Comparison of ENCODE assay signal across 10 cellular contexts in the genomic region with DNA sequence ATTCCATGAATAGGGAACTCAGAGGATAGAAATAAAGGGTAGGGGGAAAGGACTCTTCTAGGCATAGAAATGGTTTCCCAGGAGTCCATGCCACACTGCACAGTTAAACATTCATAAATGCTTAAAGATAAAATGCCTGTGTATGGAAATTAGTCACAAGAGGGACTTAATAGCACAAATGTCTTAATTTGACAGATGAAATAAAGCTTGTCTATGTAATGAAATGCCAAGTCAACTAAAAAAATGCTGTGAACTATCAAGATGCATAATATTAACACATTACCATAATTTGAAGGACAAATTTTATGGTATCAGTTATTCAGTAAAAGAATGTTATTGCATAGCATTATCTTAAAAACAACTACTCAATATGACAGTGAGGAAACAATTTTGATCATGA.
"Had no signal": no experiment of that assay in that cellular context is flagged by ENCODE, and none has a peak within 500 bp of the region (broad histone marks: within the 10 kb centered on the region; RNA-seq: fewer than 3 reads in every experiment).

No MANE protein-coding gene starts in this region.

- H3K27ac ChIP-seq: GM23248 had no signal

- H3K9me3 ChIP-seq: HAP-1 had no signal

- H3K36me3 ChIP-seq: HAP-1 had no signal

- H3K4me2 ChIP-seq: GM23338 had no signal

- DNase-seq: GM23248, GOT3, H7, H9, HCEC 1CT, HFFc6 had no signal

- H3K4me3 ChIP-seq: GM23248, GM23338, HAP-1 had no signal

- FAIRE-seq: H1, H54 had no signal

- H3K9ac ChIP-seq: GM23248 had no signal

- H2AFZ ChIP-seq: GM23248, GM23338 had no signal
